1 cellular context compared by ENCODE assay signal in the genomic region with DNA sequence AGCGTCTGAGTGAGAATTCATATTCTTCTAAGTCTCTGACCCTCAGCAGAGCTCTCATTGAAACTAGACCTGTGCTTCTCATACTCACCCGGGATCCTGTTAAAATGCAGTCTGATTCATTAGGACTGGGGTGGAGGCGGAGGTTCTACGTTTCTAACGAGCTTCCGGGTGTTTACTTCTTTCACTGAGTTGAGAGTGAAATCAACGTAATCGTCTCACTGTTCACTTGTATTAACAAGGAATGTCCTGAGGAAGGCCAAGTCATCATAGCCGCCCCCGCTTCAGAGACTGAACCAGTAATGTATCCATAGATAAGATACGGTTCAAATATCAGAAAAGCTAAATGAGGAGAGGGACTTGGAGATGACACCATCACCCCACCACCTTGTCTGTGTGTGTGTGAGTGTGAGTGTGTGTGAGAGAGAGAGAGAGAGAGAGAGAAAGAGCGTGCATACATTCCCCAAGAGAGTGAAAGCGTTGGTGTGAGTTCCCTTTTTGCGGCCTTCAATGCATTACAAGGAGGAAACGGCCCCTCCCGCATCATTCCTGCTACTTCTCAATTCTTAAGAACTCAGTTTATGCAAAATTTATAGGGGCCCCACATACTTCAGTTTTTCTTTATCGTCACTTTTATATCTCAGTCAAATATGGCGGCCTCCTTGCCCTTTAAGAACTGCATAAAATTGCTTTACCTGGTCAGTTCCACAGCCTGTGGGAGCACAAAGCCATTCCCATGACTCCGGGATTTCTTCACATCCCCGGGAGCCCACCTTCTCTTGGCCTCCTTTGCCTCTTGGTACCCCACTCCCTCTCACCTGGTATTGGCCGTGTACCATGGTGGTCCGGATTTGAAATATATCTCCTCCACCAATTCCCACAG.
TF ChIP-seq lines count a peak whose summit lies in the region.

No MANE protein-coding gene starts in this region.

TF ChIP-seq in IMR-90, 13 proteins besides CTCF, POLR2A, EP300 and RAD21 (continued from another document):
- TF ChIP-seq, protein P1, sequence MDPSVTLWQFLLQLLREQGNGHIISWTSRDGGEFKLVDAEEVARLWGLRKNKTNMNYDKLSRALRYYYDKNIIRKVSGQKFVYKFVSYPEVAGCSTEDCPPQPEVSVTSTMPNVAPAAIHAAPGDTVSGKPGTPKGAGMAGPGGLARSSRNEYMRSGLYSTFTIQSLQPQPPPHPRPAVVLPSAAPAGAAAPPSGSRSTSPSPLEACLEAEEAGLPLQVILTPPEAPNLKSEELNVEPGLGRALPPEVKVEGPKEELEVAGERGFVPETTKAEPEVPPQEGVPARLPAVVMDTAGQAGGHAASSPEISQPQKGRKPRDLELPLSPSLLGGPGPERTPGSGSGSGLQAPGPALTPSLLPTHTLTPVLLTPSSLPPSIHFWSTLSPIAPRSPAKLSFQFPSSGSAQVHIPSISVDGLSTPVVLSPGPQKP (IDR thresholded peaks at IDR 0.05; ENCODE audit: borderline replicate concordance, low read depth, low read length), result no peak
- TF ChIP-seq, protein P2, sequence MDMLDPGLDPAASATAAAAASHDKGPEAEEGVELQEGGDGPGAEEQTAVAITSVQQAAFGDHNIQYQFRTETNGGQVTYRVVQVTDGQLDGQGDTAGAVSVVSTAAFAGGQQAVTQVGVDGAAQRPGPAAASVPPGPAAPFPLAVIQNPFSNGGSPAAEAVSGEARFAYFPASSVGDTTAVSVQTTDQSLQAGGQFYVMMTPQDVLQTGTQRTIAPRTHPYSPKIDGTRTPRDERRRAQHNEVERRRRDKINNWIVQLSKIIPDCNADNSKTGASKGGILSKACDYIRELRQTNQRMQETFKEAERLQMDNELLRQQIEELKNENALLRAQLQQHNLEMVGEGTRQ (IDR thresholded peaks at IDR 0.05; ENCODE audit: low read depth, low read length), result no peak
- TF ChIP-seq NFE2L2 (IDR thresholded peaks at IDR 0.05; ENCODE audit: low read depth, low read length), result no peak
- TF ChIP-seq MAZ (IDR thresholded peaks at IDR 0.05; ENCODE audit: borderline replicate concordance, low read depth, low read length), result no peak
- no peak for TF ChIP-seq SMC3 (IDR thresholded peaks at IDR 0.05; ENCODE audit: low read depth, low read length)
- no peak for TF ChIP-seq BHLHE40 (IDR thresholded peaks at IDR 0.05; ENCODE audit: low read depth, low read length)
- no peak for TF ChIP-seq CEBPB (IDR thresholded peaks at IDR 0.05; ENCODE audit: low read depth, low read length)
- no peak for TF ChIP-seq FOS (IDR thresholded peaks at IDR 0.05; ENCODE audit: low read depth, low read length)
- TF ChIP-seq MAFK (IDR thresholded peaks at IDR 0.05; ENCODE audit: low read depth, low read length), result no peak
